ENCODE assay signal across 1 cellular context in genomic region chrX:41384041-41384705, GRCh38.
TF ChIP-seq lines count a peak whose summit lies in the region.

No MANE protein-coding gene starts in this region.

TF ChIP-seq in WTC11, 78 proteins besides CTCF, POLR2A, EP300 and RAD21 (continued from another document):
- no peak for TF ChIP-seq CDX4 (CRISPR knock-in tag; IDR thresholded peaks at IDR 0.05; ENCODE audit: borderline replicate concordance)
- no peak for TF ChIP-seq ZNF416 (CRISPR knock-in tag; IDR thresholded peaks at IDR 0.05)
- no peak for TF ChIP-seq IRF2 (CRISPR knock-in tag; IDR thresholded peaks at IDR 0.05; ENCODE audit: borderline replicate concordance, low read depth)
- TF ChIP-seq RORB (CRISPR knock-in tag; IDR thresholded peaks at IDR 0.05) = no peak
- no peak for TF ChIP-seq MYBL2 (CRISPR knock-in tag; IDR thresholded peaks at IDR 0.05)
- TF ChIP-seq NFYB (CRISPR knock-in tag; conservative IDR thresholded peaks at IDR 0.05; ENCODE audit: low read depth) = no peak
- TF ChIP-seq, protein P1, sequence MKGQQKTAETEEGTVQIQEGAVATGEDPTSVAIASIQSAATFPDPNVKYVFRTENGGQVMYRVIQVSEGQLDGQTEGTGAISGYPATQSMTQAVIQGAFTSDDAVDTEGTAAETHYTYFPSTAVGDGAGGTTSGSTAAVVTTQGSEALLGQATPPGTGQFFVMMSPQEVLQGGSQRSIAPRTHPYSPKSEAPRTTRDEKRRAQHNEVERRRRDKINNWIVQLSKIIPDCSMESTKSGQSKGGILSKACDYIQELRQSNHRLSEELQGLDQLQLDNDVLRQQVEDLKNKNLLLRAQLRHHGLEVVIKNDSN (CRISPR knock-in tag; IDR thresholded peaks at IDR 0.05) = no peak
- no peak for TF ChIP-seq TP53 (CRISPR knock-in tag; IDR thresholded peaks at IDR 0.05)
- TF ChIP-seq JUN (CRISPR knock-in tag; IDR thresholded peaks at IDR 0.05) = no peak
